Comparison of ENCODE assay signal across 26 cellular contexts in the genomic region with DNA sequence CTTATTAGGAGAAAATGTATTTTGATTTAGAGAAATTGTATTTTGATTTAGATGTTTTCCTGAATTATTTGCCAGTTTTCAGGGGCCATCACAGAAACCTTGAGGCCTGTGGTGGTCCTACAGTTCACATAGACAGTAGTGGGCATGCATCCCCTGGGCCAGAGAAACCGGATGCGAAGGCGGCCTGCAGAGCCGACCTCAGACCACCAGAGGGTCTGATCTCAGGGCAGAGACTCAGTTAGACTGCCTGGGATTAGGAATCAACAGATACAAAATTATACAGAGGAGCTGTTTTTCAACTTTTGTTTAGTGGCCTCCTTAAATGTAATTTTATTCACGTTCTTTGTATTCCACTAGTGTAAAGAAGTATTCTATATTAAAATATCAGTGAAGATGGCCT.
"Had no signal": no experiment of that assay in that cellular context is flagged by ENCODE, and none has a peak within 500 bp of the region (broad histone marks: within the 10 kb centered on the region; RNA-seq: fewer than 3 reads in every experiment).

No MANE protein-coding gene starts in this region.

- H3K36me3 Mint-ChIP-seq: activated CD8-positive, alpha-beta memory T cell treated with anti-CD3 and anti-CD28 coated beads, Interleukin-2, amount 10 ng/mL, durations not matched to agents 7 days and 5 days; natural killer cell had no signal

- H3K9me3 ChIP-seq: adrenal gland, ascending aorta, neutrophil, pancreas, tibial artery had no signal

- H3K79me2 ChIP-seq: hepatocyte had no signal

- H3K27me3 ChIP-seq: ascending aorta, brain microvascular endothelial cell, esophagus muscularis mucosa, tibial artery had no signal

- ATAC-seq: activated CD4-positive, CD25-positive, alpha-beta regulatory T cell treated with anti-CD3 and anti-CD28 coated beads, Interleukin-2, amount 50 U/mL, for 24 hours; activated CD8-positive, alpha-beta memory T cell treated with anti-CD3 and anti-CD28 coated beads, Interleukin-2, amount 10 ng/mL, durations not matched to agents 7 days and 5 days; activated CD8-positive, alpha-beta T cell treated with anti-CD3 and anti-CD28 coated beads for 36 hours; natural killer cell; right cardiac atrium had no signal

- H3K4me1 ChIP-seq: ascending aorta, pancreas, tibial artery had no signal

- H3K4me1 Mint-ChIP-seq: activated CD4-positive, alpha-beta T cell treated with anti-CD3 and anti-CD28 coated beads, Interleukin-2, amount 10 ng/mL, durations not matched to agents 7 days and 5 days; activated CD8-positive, alpha-beta memory T cell treated with anti-CD3 and anti-CD28 coated beads, Interleukin-2, amount 10 ng/mL, durations not matched to agents 7 days and 5 days; natural killer cell had no signal

- DNase-seq: activated CD4-positive, alpha-beta T cell treated with anti-CD3 and anti-CD28 coated beads, Interleukin-2, amount 10 ng/mL, durations not matched to agents 7 days and 5 days; activated CD8-positive, alpha-beta memory T cell treated with anti-CD3 and anti-CD28 coated beads, Interleukin-2, amount 10 ng/mL, durations not matched to agents 7 days and 5 days; activated CD8-positive, alpha-beta T cell treated with anti-CD3 and anti-CD28 coated beads for 36 hours; adrenal gland; brain microvascular endothelial cell; caudate nucleus; effector memory CD4-positive, alpha-beta T cell; glutamatergic neuron; kidney glomerular epithelial cell; left ventricle myocardium inferior; mammary epithelial cell; midbrain; natural killer cell; pancreas; right cardiac atrium; stimulated activated CD4-positive, alpha-beta T cell treated with anti-CD3 and anti-CD28 coated beads, Interleukin-1b, Interleukin-23, amount 100 ng/mL, for 48 hours; tibial artery had no signal

- H3K36me3 ChIP-seq: adrenal gland, ascending aorta, brain microvascular endothelial cell, esophagus muscularis mucosa, left ventricle myocardium inferior, neutrophil, pancreas, tibial artery had no signal

- H2AFZ ChIP-seq: hepatocyte had no signal

- H3K27ac Mint-ChIP-seq: activated CD4-positive, alpha-beta T cell treated with anti-CD3 and anti-CD28 coated beads, Interleukin-2, amount 10 ng/mL, durations not matched to agents 7 days and 5 days; activated CD8-positive, alpha-beta memory T cell treated with anti-CD3 and anti-CD28 coated beads, Interleukin-2, amount 10 ng/mL, durations not matched to agents 7 days and 5 days; activated CD8-positive, alpha-beta T cell treated with anti-CD3 and anti-CD28 coated beads for 36 hours; activated naive CD8-positive, alpha-beta T cell; activated T-helper 1 cell treated with anti-CD3 and anti-CD28 coated beads, Interleukin-12 subunit alpha, Interleukin-12 subunit beta, Interleukin-2, Interleukin-4 antibody, amounts not matched to agents 30 ng/mL and 10 ng/mL and 1 ng/mL, durations not matched to agents 14 hours and 24 hours and 36 hours; natural killer cell; stimulated activated naive CD8-positive, alpha-beta T cell treated with anti-CD3 and anti-CD28 coated beads, Interleukin-15, Interleukin-2, amounts not matched to agents 100 ng/mL and 50 ng/mL, for 24 hours had no signal

- FAIRE-seq: frontal cortex, pancreas had no signal

- H3K4me3 ChIP-seq: adrenal gland, ascending aorta, esophagus muscularis mucosa, hepatocyte, left ventricle myocardium inferior, pancreas, tibial artery had no signal

- H3K9me3 Mint-ChIP-seq: activated CD4-positive, alpha-beta T cell treated with anti-CD3 and anti-CD28 coated beads, Interleukin-2, amount 10 ng/mL, durations not matched to agents 7 days and 5 days; activated CD8-positive, alpha-beta T cell treated with anti-CD3 and anti-CD28 coated beads for 36 hours; activated T-helper 1 cell treated with anti-CD3 and anti-CD28 coated beads, Interleukin-12 subunit alpha, Interleukin-12 subunit beta, Interleukin-2, Interleukin-4 antibody, amounts not matched to agents 30 ng/mL and 10 ng/mL and 1 ng/mL, durations not matched to agents 14 hours and 24 hours and 36 hours had no signal

- H3K27ac ChIP-seq: adrenal gland, ascending aorta, brain microvascular endothelial cell, esophagus muscularis mucosa, left ventricle myocardium inferior, neutrophil, pancreas, tibial artery had no signal

- H3K4me3 Mint-ChIP-seq: activated CD4-positive, alpha-beta T cell treated with anti-CD3 and anti-CD28 coated beads, Interleukin-2, amount 10 ng/mL, durations not matched to agents 7 days and 5 days; activated CD8-positive, alpha-beta memory T cell treated with anti-CD3 and anti-CD28 coated beads, Interleukin-2, amount 10 ng/mL, durations not matched to agents 7 days and 5 days; activated CD8-positive, alpha-beta T cell treated with anti-CD3 and anti-CD28 coated beads for 36 hours; activated naive CD8-positive, alpha-beta T cell; activated T-helper 1 cell treated with anti-CD3 and anti-CD28 coated beads, Interleukin-12 subunit alpha, Interleukin-12 subunit beta, Interleukin-2, Interleukin-4 antibody, amounts not matched to agents 30 ng/mL and 10 ng/mL and 1 ng/mL, durations not matched to agents 14 hours and 24 hours and 36 hours; natural killer cell; stimulated activated naive CD8-positive, alpha-beta T cell treated with anti-CD3 and anti-CD28 coated beads, Interleukin-15, Interleukin-2, amounts not matched to agents 100 ng/mL and 50 ng/mL, for 24 hours had no signal
